21 cellular contexts compared by ENCODE assay signal in genomic region chr7:1021931-1022330, GRCh38. TPM values are rescaled to one million over a fixed set of nuclear protein-coding genes. Genes with fewer than 3 reads are reported as not detected.
A peak's percentile ranks its signal among the peaks of the same experiment; 100 is the strongest.
DNase-seq lines count a peak whose midpoint lies in the region; ATAC-seq and TF ChIP-seq lines count a peak whose summit lies in the region.
"Had no signal": no experiment of that assay in that cellular context is flagged by ENCODE, and none has a peak within 500 bp of the region (broad histone marks: within the 10 kb centered on the region; RNA-seq: fewer than 3 reads in every experiment).

No MANE protein-coding gene starts in this region.

- peak overlapping the region; percentile 34 for H3K18ac ChIP-seq in trophoblast cell (ENCODE audit: low read length)

- H3K9ac ChIP-seq in trophoblast cell (ENCODE audit: low read length) = no peak overlapping the region

- H3K79me2 ChIP-seq in trophoblast cell (ENCODE audit: control insufficient read depth, insufficient read depth, low read length, poor library complexity) = no peaks in the 10 kb centered on the region

- H3K36me3 ChIP-seq in left ventricle myocardium inferior (peaks cover 26% of the 10 kb centered on the region), trophoblast cell (ENCODE audit: control insufficient read depth in 1 of 2, insufficient read depth in 2 of 2, low read length in 2 of 2) (peaks cover 30 to 39% of the 10 kb centered on the region in 2 experiments)
- H3K36me3 ChIP-seq: Peyer's patch, SJCRH30 had no signal

- H3K4me1 ChIP-seq in left ventricle myocardium inferior = peaks cover 15% of the 10 kb centered on the region
- peaks cover 2 to 4% of the 10 kb centered on the region in 2 experiments for H3K4me1 ChIP-seq in trophoblast cell (ENCODE audit: control insufficient read depth in 1 of 2, insufficient read depth in 2 of 2, low read length in 2 of 2)
- H3K4me1 ChIP-seq: SJCRH30 had no signal

- no peak overlapping the region for H3K4me3 Mint-ChIP-seq in chondrocyte (ENCODE audit: unreplicated experiment)
- H3K4me3 Mint-ChIP-seq in immature natural killer cell = no peak overlapping the region

- H3K27ac ChIP-seq in left ventricle myocardium inferior (replicated peaks) (no peak overlapping the region), trophoblast cell (ENCODE audit: low read depth, low read length) (no peak overlapping the region)
- H3K27ac ChIP-seq: Peyer's patch, SJCRH30 had no signal

- no peak overlapping the region for H3K14ac ChIP-seq in trophoblast cell (ENCODE audit: low read length)

- no peak for ATAC-seq in Right ventricle myocardium inferior

- TF ChIP-seq CTCF in left ventricle myocardium inferior (IDR thresholded peaks at IDR 0.05; ENCODE audit: borderline replicate concordance) (no peak), chondrocyte (IDR thresholded peaks at IDR 0.05) (no peak)

- no peaks in the 10 kb centered on the region for H3K79me1 ChIP-seq in trophoblast cell (ENCODE audit: low read length)

- H3K9me3 ChIP-seq in left ventricle myocardium inferior (replicated peaks) = no peaks in the 10 kb centered on the region
- H3K9me3 ChIP-seq in trophoblast cell (ENCODE audit: insufficient read depth, low read depth, low read length) = peaks cover 7% of the 10 kb centered on the region
- H3K9me3 ChIP-seq: Peyer's patch, SJCRH30 had no signal

- no peak overlapping the region for H3K4ac ChIP-seq in trophoblast cell (ENCODE audit: low read depth, low read length)

- no peak overlapping the region for H2AFZ ChIP-seq in trophoblast cell (ENCODE audit: insufficient read depth, low read length, poor library complexity)

- H3K4me3 ChIP-seq in left ventricle myocardium inferior = no peak overlapping the region
- H3K4me3 ChIP-seq in trophoblast cell (ENCODE audit: low read depth, low read length) = no peak overlapping the region
- H3K4me3 ChIP-seq: Peyer's patch, SJCRH30 had no signal

- H4K8ac ChIP-seq in trophoblast cell (ENCODE audit: low read depth, low read length) = no peak overlapping the region

- H2BK12ac ChIP-seq in trophoblast cell (ENCODE audit: low read length) = no peak overlapping the region

- no peak overlapping the region for H2BK120ac ChIP-seq in trophoblast cell (ENCODE audit: insufficient read depth, low read length, poor library complexity)

- no peak overlapping the region for H3K4me2 ChIP-seq in trophoblast cell (ENCODE audit: low read length)

- no CpG with 5 or more reads among the region's 25 CpGs for WGBS in trophoblast cell (ENCODE audit: extremely low coverage, insufficient coverage, insufficient read length)

- no peak overlapping the region for H2AK5ac ChIP-seq in trophoblast cell (ENCODE audit: low read length)

- peaks cover 10% of the 10 kb centered on the region for H3K36me3 Mint-ChIP-seq in chondrocyte (ENCODE audit: low read depth)
- peaks cover 4 to 18% (median 13%) of the 10 kb centered on the region in 3 donors for H3K36me3 Mint-ChIP-seq in immature natural killer cell

- H3K27me3 Mint-ChIP-seq in chondrocyte (ENCODE audit: low read depth) = no peaks in the 10 kb centered on the region
- peaks cover 2% of the 10 kb centered on the region in 3 donors for H3K27me3 Mint-ChIP-seq in immature natural killer cell (ENCODE audit: low read depth in 3 of 3)

- H3K27me3 ChIP-seq in left ventricle myocardium inferior (ENCODE audit: low read depth) (no peaks in the 10 kb centered on the region), trophoblast cell (ENCODE audit: insufficient read depth, low read length) (no peaks in the 10 kb centered on the region)
- H3K27me3 ChIP-seq: Peyer's patch, SJCRH30 had no signal

- intact Hi-C loops in Right ventricle myocardium inferior (cut with DNase I) (no loop called here), left ventricle myocardium inferior (cut with micrococcal nuclease) (no loop called here)

- H4K91ac ChIP-seq in trophoblast cell (ENCODE audit: low read depth, low read length) = no peak overlapping the region

- H3K27ac Mint-ChIP-seq in chondrocyte (ENCODE audit: unreplicated experiment) (no peak overlapping the region), immature natural killer cell (no peak overlapping the region)

- H3K9me3 Mint-ChIP-seq in chondrocyte (ENCODE audit: low read depth) (no peaks in the 10 kb centered on the region), immature natural killer cell (peaks cover 0 to 10% (median 1%) of the 10 kb centered on the region in 6 donors)

- no peak overlapping the region for H2BK5ac ChIP-seq in trophoblast cell (ENCODE audit: low read depth, low read length, poor library complexity)

- H3K4me1 Mint-ChIP-seq in chondrocyte (ENCODE audit: low read depth) = peaks cover 9% of the 10 kb centered on the region
- peaks cover 10% of the 10 kb centered on the region in 2 donors for H3K4me1 Mint-ChIP-seq in immature natural killer cell

- no peak overlapping the region for H3K23ac ChIP-seq in trophoblast cell (ENCODE audit: low read length)

- H4K12ac ChIP-seq in trophoblast cell (ENCODE audit: low read depth, low read length) = no peak overlapping the region

- DNase-seq in Right ventricle myocardium inferior (ENCODE audit: missing footprints) = peak; percentile 62
- DNase-seq in left ventricle myocardium inferior = no peak
- DNase-seq in chondrocyte (ENCODE audit: low spot score) = peak; percentile 87
- no peak for DNase-seq in trophoblast cell
- no peak for DNase-seq in immature natural killer cell
- DNase-seq in MV-4-11 (lab: John Stamatoyannopoulos, UW) = no peak
- DNase-seq in activated naive CD4-positive, alpha-beta T cell treated with Interleukin-2 at 50 U/mL for 16 hours = no peak
- DNase-seq: 8988T; CD8-positive, alpha-beta memory T cell; GDM1; GOT3; IMR-90; NCI-H1694 treated with DMSO at 0.1 percent for 48 hours; NCI-H2081 treated with DMSO at 0.1 percent for 48 hours; NCI-H2171 treated with DMSO at 0.1 percent for 48 hours; NCI-H524 treated with DMSO at 0.1 percent for 48 hours; NCI-H82; Peyer's patch; SJCRH30 had no signal

RNA-seq across cellular contexts. Expression of gene GPR146, which starts 22.4 kb away (rescaled TPM):
- total RNA-seq in Right ventricle myocardium inferior (30.6 TPM), left ventricle myocardium inferior (29.8 TPM), chondrocyte (1.4 to 4.4 TPM (median 3.8 TPM) in 3 replicates)
- polyA plus RNA-seq in trophoblast cell (2013) = 5.6 and 6.0 TPM in 2 replicates
- polyA plus RNA-seq in immature natural killer cell = 1 to 10 TPM in 2 of 3 donors, not detected in 1; 1.1 to 1.9 TPM

RNA-seq across cellular contexts. Expression of gene CYP2W1, which starts 39.0 kb away (rescaled TPM):
- total RNA-seq in Right ventricle myocardium inferior (not detected), left ventricle myocardium inferior (not detected), chondrocyte (not detected in 3 replicates)
- 0.01 TPM in 1 of 2 replicates, not detected in the other for polyA plus RNA-seq in trophoblast cell (2013)
- not detected for polyA plus RNA-seq in immature natural killer cell
- total RNA-seq: CD8-positive, alpha-beta memory T cell; HT1080; IMR-90; SJCRH30 had no signal
- polyA plus RNA-seq: AG04450; CD8-positive, alpha-beta memory T cell; IMR-90 had no signal

RNA-seq across cellular contexts. Expression of gene COX19, which starts 46.6 kb away (rescaled TPM):
- total RNA-seq in Right ventricle myocardium inferior (8.2 TPM), left ventricle myocardium inferior (8.5 TPM), chondrocyte (9.2 to 9.6 TPM (median 9.5 TPM) in 3 replicates)
- polyA plus RNA-seq in trophoblast cell (2013) = 8.3 and 8.4 TPM in 2 replicates
- polyA plus RNA-seq in immature natural killer cell = 10 to 100 TPM; 12.7 to 24.0 (median 18.1) TPM

Comparison
In these comparisons a context has a peak if more than half of its experiments do, and no peak if none do; other contexts are left out.
1. DNase-seq: peak in Right ventricle myocardium inferior (single experiment) and chondrocyte (single experiment); none in left ventricle myocardium inferior (single experiment), trophoblast cell (0 of 2), immature natural killer cell (0 of 3), MV-4-11 (single experiment) and activated naive CD4-positive, alpha-beta T cell treated with Interleukin-2 at 50 U/mL for 16 hours (single experiment).